ENCODE assay signal across 25 cellular contexts in the genomic region with DNA sequence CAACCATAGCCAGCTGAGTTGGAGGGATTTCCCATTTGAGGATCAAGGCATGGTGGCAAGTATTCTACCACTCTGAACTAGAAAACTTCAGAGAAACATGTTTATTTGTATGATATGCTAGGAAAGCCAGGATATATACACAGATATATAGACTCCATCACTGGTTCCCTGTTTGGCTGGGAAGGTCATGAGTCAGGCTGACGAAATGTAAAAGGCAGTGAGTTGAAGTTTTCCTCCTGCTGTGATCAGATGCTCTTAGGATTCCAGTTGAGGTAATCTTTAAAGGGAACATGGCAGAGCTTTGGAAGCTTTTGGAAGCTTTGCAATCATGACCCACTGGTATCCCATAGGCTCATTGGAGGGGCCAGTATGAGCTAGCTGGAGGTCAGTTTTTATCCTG.
"Had no signal": no experiment of that assay in that cellular context is flagged by ENCODE, and none has a peak within 500 bp of the region (broad histone marks: within the 10 kb centered on the region; RNA-seq: fewer than 3 reads in every experiment).

No MANE protein-coding gene starts in this region.

- H3K4me3 ChIP-seq: ascending aorta, gastroesophageal sphincter, left ventricle myocardium inferior, tibial nerve had no signal

- H3K27me3 Mint-ChIP-seq: activated CD4-positive, alpha-beta memory T cell treated with anti-CD3 and anti-CD28 coated beads for 36 hours; activated CD4-positive, alpha-beta T cell treated with anti-CD3 and anti-CD28 coated beads, Interleukin-2, amount 10 ng/mL, durations not matched to agents 24 days and 14 days; activated naive CD8-positive, alpha-beta T cell treated with anti-CD3 and anti-CD28 coated beads, Interleukin-2, amount 10 ng/mL, durations not matched to agents 7 days and 5 days had no signal

- H3K4me3 Mint-ChIP-seq: activated CD4-positive, alpha-beta memory T cell treated with anti-CD3 and anti-CD28 coated beads for 36 hours; activated CD4-positive, alpha-beta T cell treated with anti-CD3 and anti-CD28 coated beads, Interleukin-2, amount 10 ng/mL, durations not matched to agents 24 days and 14 days; activated naive CD4-positive, alpha-beta T cell treated with anti-CD3 and anti-CD28 coated beads for 36 hours; activated naive CD8-positive, alpha-beta T cell treated with anti-CD3 and anti-CD28 coated beads, Interleukin-2, amount 10 ng/mL, durations not matched to agents 7 days and 5 days; activated T-helper 1 cell treated with anti-CD3 and anti-CD28 coated beads, Interleukin-12 subunit alpha, Interleukin-12 subunit beta, Interleukin-2, Interleukin-4 antibody, amounts not matched to agents 30 ng/mL and 10 ng/mL and 1 ng/mL, durations not matched to agents 14 hours and 24 hours and 36 hours; natural killer cell; T-helper 1 cell treated with Interleukin-12 subunit alpha and Interleukin-12 subunit beta and Interleukin-4 antibody, amounts not matched to agents 30 μg/mL and 1 μg/mL, for 36 hours had no signal

- H3K36me3 ChIP-seq: ascending aorta, gastroesophageal sphincter, left ventricle myocardium inferior, tibial nerve, WERI-Rb-1 had no signal

- H3K27ac ChIP-seq: ascending aorta, gastroesophageal sphincter, left ventricle myocardium inferior, tibial nerve, WERI-Rb-1 had no signal

- H3K27me3 ChIP-seq: ascending aorta, gastroesophageal sphincter, tibial nerve had no signal

- H3K4me1 ChIP-seq: ascending aorta, gastroesophageal sphincter, left ventricle myocardium inferior, tibial nerve had no signal

- H3K9me3 ChIP-seq: ascending aorta, gastroesophageal sphincter, left ventricle myocardium inferior, tibial nerve had no signal

- DNase-seq: activated CD4-positive, alpha-beta memory T cell treated with anti-CD3 and anti-CD28 coated beads for 36 hours; activated CD4-positive, alpha-beta T cell treated with anti-CD3 and anti-CD28 coated beads, Interleukin-2, amount 10 ng/mL, durations not matched to agents 24 days and 14 days; activated CD4-positive, CD25-positive, alpha-beta regulatory T cell treated with anti-CD3 and anti-CD28 coated beads, Interleukin-2, amount 50 U/mL, for 72 hours; activated CD8-positive, alpha-beta memory T cell treated with anti-CD3 and anti-CD28 coated beads, Interleukin-2, amount 50 U/mL, for 4 hours; activated effector memory CD4-positive, alpha-beta T cell treated with anti-CD3 and anti-CD28 coated beads, Interleukin-2, amount 50 U/mL, for 16 hours; activated naive CD4-positive, alpha-beta T cell treated with anti-CD3 and anti-CD28 coated beads for 36 hours; activated naive CD8-positive, alpha-beta T cell treated with anti-CD3 and anti-CD28 coated beads, Interleukin-2, amount 10 ng/mL, durations not matched to agents 7 days and 5 days; activated T-cell treated with anti-CD3 and anti-CD28 coated beads, Interleukin-2, amount 50 U/mL, for 1 hour; caudate nucleus; head of caudate nucleus; hippocampal formation; islet precursor cell; left ventricle myocardium inferior; natural killer cell; posterior cingulate gyrus; right cardiac atrium; stimulated activated CD4-positive, alpha-beta T cell treated with anti-CD3 and anti-CD28 coated beads, Interleukin-2, amount 100 ng/mL, for 48 hours; stimulated activated naive CD4-positive, alpha-beta T cell treated with Interleukin-2 at 50 U/mL for 16 hours; T-helper 9 cell; WERI-Rb-1 had no signal

- H3K27ac Mint-ChIP-seq: activated CD4-positive, alpha-beta memory T cell treated with anti-CD3 and anti-CD28 coated beads for 36 hours; activated CD4-positive, alpha-beta T cell treated with anti-CD3 and anti-CD28 coated beads, Interleukin-2, amount 10 ng/mL, durations not matched to agents 24 days and 14 days; activated naive CD4-positive, alpha-beta T cell treated with anti-CD3 and anti-CD28 coated beads for 36 hours; activated naive CD8-positive, alpha-beta T cell treated with anti-CD3 and anti-CD28 coated beads, Interleukin-2, amount 10 ng/mL, durations not matched to agents 7 days and 5 days; activated T-helper 1 cell treated with anti-CD3 and anti-CD28 coated beads, Interleukin-12 subunit alpha, Interleukin-12 subunit beta, Interleukin-2, Interleukin-4 antibody, amounts not matched to agents 30 ng/mL and 10 ng/mL and 1 ng/mL, durations not matched to agents 14 hours and 24 hours and 36 hours; natural killer cell; T-helper 1 cell treated with Interleukin-12 subunit alpha and Interleukin-12 subunit beta and Interleukin-4 antibody, amounts not matched to agents 30 μg/mL and 1 μg/mL, for 36 hours had no signal

- H3K9me3 Mint-ChIP-seq: activated CD4-positive, alpha-beta T cell treated with anti-CD3 and anti-CD28 coated beads, Interleukin-2, amount 10 ng/mL, durations not matched to agents 24 days and 14 days; activated naive CD4-positive, alpha-beta T cell treated with anti-CD3 and anti-CD28 coated beads for 36 hours; activated naive CD8-positive, alpha-beta T cell treated with anti-CD3 and anti-CD28 coated beads, Interleukin-2, amount 10 ng/mL, durations not matched to agents 7 days and 5 days; T-helper 1 cell treated with Interleukin-12 subunit alpha and Interleukin-12 subunit beta and Interleukin-4 antibody, amounts not matched to agents 30 μg/mL and 1 μg/mL, for 36 hours had no signal

- H3K4me1 Mint-ChIP-seq: activated CD4-positive, alpha-beta T cell treated with anti-CD3 and anti-CD28 coated beads, Interleukin-2, amount 10 ng/mL, durations not matched to agents 24 days and 14 days; activated naive CD8-positive, alpha-beta T cell treated with anti-CD3 and anti-CD28 coated beads, Interleukin-2, amount 10 ng/mL, durations not matched to agents 7 days and 5 days; natural killer cell had no signal

- H3K36me3 Mint-ChIP-seq: activated CD4-positive, alpha-beta memory T cell treated with anti-CD3 and anti-CD28 coated beads for 36 hours; activated naive CD8-positive, alpha-beta T cell treated with anti-CD3 and anti-CD28 coated beads, Interleukin-2, amount 10 ng/mL, durations not matched to agents 7 days and 5 days; natural killer cell had no signal
